1 cellular context compared by ENCODE assay signal in the genomic region with DNA sequence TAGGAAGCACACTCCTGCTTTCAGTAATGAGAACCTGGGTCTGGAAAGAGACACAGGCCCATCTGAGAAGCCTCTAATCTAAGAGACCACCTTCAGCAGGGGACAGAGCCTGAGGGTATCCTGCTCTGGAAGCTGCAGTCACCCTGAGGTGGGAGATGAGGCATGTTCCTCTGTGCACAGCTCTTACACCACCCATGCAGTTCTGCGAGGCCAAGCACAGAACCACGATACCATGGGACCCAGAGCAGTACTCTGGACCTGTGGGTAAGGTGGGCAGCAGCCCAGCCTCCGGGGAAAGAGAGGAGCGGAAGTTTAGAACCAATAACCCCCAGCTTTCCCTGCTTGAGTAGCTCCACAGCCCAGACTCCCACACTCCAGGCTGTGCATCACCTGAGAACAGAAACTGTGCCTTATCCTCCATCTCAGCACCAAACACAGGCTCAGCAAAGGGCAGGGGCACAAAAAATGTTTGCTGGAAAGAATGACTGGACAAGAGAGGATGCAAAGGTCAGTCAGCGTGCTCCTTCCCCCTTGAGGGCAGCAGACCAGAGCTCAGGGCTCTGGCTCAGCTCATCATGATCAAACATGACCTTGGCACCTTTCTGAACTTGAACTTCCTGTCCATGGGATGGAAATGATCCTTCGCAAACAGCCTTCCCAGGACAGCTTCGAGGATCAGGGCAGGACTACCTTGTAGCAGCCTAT.
TF ChIP-seq lines count a peak whose summit lies in the region.

No MANE protein-coding gene starts in this region.

TF ChIP-seq in SK-N-SH, 30 proteins besides CTCF, POLR2A, EP300 and RAD21 (continued from another document):
- TF ChIP-seq, protein P1, sequence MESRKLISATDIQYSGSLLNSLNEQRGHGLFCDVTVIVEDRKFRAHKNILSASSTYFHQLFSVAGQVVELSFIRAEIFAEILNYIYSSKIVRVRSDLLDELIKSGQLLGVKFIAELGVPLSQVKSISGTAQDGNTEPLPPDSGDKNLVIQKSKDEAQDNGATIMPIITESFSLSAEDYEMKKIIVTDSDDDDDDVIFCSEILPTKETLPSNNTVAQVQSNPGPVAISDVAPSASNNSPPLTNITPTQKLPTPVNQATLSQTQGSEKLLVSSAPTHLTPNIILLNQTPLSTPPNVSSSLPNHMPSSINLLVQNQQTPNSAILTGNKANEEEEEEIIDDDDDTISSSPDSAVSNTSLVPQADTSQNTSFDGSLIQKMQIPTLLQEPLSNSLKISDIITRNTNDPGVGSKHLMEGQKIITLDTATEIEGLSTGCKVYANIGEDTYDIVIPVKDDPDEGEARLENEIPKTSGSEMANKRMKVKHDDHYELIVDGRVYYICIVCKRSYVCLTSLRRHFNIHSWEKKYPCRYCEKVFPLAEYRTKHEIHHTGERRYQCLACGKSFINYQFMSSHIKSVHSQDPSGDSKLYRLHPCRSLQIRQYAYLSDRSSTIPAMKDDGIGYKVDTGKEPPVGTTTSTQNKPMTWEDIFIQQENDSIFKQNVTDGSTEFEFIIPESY (IDR thresholded peaks at IDR 0.05; ENCODE audit: borderline replicate concordance, low read depth): no peak
- TF ChIP-seq, protein P2, sequence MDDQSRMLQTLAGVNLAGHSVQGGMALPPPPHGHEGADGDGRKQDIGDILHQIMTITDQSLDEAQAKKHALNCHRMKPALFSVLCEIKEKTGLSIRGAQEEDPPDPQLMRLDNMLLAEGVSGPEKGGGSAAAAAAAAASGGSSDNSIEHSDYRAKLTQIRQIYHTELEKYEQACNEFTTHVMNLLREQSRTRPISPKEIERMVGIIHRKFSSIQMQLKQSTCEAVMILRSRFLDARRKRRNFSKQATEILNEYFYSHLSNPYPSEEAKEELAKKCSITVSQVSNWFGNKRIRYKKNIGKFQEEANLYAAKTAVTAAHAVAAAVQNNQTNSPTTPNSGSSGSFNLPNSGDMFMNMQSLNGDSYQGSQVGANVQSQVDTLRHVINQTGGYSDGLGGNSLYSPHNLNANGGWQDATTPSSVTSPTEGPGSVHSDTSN (IDR thresholded peaks at IDR 0.05): no peak
- TF ChIP-seq FOXM1 (IDR thresholded peaks at IDR 0.05; ENCODE audit: low read depth): no peak
- TF ChIP-seq, protein P3, sequence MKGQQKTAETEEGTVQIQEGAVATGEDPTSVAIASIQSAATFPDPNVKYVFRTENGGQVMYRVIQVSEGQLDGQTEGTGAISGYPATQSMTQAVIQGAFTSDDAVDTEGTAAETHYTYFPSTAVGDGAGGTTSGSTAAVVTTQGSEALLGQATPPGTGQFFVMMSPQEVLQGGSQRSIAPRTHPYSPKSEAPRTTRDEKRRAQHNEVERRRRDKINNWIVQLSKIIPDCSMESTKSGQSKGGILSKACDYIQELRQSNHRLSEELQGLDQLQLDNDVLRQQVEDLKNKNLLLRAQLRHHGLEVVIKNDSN (IDR thresholded peaks at IDR 0.05; ENCODE audit: borderline replicate concordance, low read depth): no peak
- TF ChIP-seq ELF1 (IDR thresholded peaks at IDR 0.05): no peak
- TF ChIP-seq, protein P4, sequence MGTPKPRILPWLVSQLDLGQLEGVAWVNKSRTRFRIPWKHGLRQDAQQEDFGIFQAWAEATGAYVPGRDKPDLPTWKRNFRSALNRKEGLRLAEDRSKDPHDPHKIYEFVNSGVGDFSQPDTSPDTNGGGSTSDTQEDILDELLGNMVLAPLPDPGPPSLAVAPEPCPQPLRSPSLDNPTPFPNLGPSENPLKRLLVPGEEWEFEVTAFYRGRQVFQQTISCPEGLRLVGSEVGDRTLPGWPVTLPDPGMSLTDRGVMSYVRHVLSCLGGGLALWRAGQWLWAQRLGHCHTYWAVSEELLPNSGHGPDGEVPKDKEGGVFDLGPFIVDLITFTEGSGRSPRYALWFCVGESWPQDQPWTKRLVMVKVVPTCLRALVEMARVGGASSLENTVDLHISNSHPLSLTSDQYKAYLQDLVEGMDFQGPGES (IDR thresholded peaks at IDR 0.05; ENCODE audit: low read depth, low read length): no peak
TF ChIP-seq in SK-N-SH: peak in this region for 0.
